In genomic region chr9:19184144-19184917, GRCh38 we compare ENCODE assay signal across 8 cellular contexts. TPM values are rescaled to one million over a fixed set of nuclear protein-coding genes. Genes with fewer than 3 reads are reported as not detected.
DNase-seq lines count a peak whose midpoint lies in the region; ATAC-seq and TF ChIP-seq lines count a peak whose summit lies in the region.

No MANE protein-coding gene starts in this region.

- peak overlapping the region; percentile 83 to 85 for H3K27ac ChIP-seq in ovary
- peak overlapping the region; percentile 73 to 91 for H3K27ac ChIP-seq in testis

- ATAC-seq in GM18867 (IDR thresholded peaks at IDR 0.05; ENCODE audit: unreplicated experiment) (peak; percentile 99), HG03025 (IDR thresholded peaks at IDR 0.05; ENCODE audit: low FRiP score, unreplicated experiment) (peak; percentile 97)

- intact Hi-C loops in ovary (cut with DNase I) (no loop called here), testis (cut with DNase I; ENCODE audit: low total_unique reads) (no loop called here)

- TF ChIP-seq CTCF in fibroblast of villous mesenchyme (IDR thresholded peaks at IDR 0.05; ENCODE audit: insufficient read depth, low read depth, low read length) (no peak), ovary (IDR thresholded peaks at IDR 0.05) (no peak), testis (IDR thresholded peaks at IDR 0.05) (no peak)

- 5 to 7% (median 5%) methylated on average over 7 of the region's 7 CpGs for whole genome bisulfite sequencing in ovary, 3 donors
- WGBS in testis, 2 donors = 45 to 46% methylated on average over 7 of the region's 7 CpGs

- peaks cover 9% of the 10 kb centered on the region for H3K4me1 ChIP-seq in ovary (ENCODE audit: insufficient read depth)
- H3K4me1 ChIP-seq in testis = peaks cover 25% of the 10 kb centered on the region

- TF ChIP-seq POLR2A in ovary (IDR thresholded peaks at IDR 0.05) = no peak
- no peak for TF ChIP-seq POLR2A in testis (IDR thresholded peaks at IDR 0.05)

- H3K4me3 ChIP-seq in fibroblast of villous mesenchyme (ENCODE audit: low read depth, low read length) = no peak overlapping the region
- no peak overlapping the region for H3K4me3 ChIP-seq in ovary
- H3K4me3 ChIP-seq in testis = no peak overlapping the region

- no peaks in the 10 kb centered on the region for H3K27me3 ChIP-seq in ovary
- H3K27me3 ChIP-seq in testis = no peaks in the 10 kb centered on the region

- DNase-seq in RPMI7951 (ENCODE audit: low read depth) (peak; percentile 89), fibroblast of villous mesenchyme (ENCODE audit: low read depth) (peak; percentile 94), ovary (peak; percentile 54 to 84 (median 70)), testis (peak; percentile 85), NCI-H1105 (lab: John Stamatoyannopoulos, UW) (no peak)
- peak; percentile 75 for DNase-seq in activated effector memory CD4-positive, alpha-beta T cell treated with Interleukin-2 at 50 U/mL for 16 hours

- peak; percentile 49 for TF ChIP-seq EP300 in ovary (IDR thresholded peaks at IDR 0.05)

- H3K36me3 ChIP-seq in ovary (no peaks in the 10 kb centered on the region), testis (ENCODE audit: low read depth, missing control alignments) (no peaks in the 10 kb centered on the region)

- no peaks in the 10 kb centered on the region for H3K9me3 ChIP-seq in ovary
- H3K9me3 ChIP-seq in testis = no peaks in the 10 kb centered on the region

RNA-seq across cellular contexts. Expression of gene DENND4C, which starts 46.2 kb away (rescaled TPM):
- 33.5 and 65.4 TPM in 2 replicates for total RNA-seq in RPMI7951 (2014; rRNA removed; shearing (Covaris generic))
- total RNA-seq in fibroblast of villous mesenchyme = 54.1 and 70.0 TPM in 2 replicates
- total RNA-seq in ovary = 10 to 100 TPM; 52.6 to 83.9 (median 60.5) TPM
- polyA plus RNA-seq in ovary = 10 to 100 TPM; 18.7 to 26.5 TPM
- 100 to 1,000 TPM; 126 to 136 TPM for total RNA-seq in testis
- polyA plus RNA-seq in testis (ENCODE audit: insufficient read depth, low read depth, low replicate concordance) = 28.8 TPM

RNA-seq across cellular contexts. Expression of gene PLIN2, which starts 57.0 kb away (rescaled TPM):
- 96.3 and 116 TPM in 2 replicates for total RNA-seq in RPMI7951 (2014; rRNA removed; shearing (Covaris generic))
- total RNA-seq in fibroblast of villous mesenchyme (90.2 and 119 TPM in 2 replicates), ovary (100 to 1,000 TPM in 3 of 7 donors, 10 to 100 TPM in 4; 33.3 to 138 (median 77.4) TPM), testis (100 to 1,000 TPM; 119 to 136 TPM)
- polyA plus RNA-seq in ovary (100 to 1,000 TPM in 1 of 2 donors, 10 to 100 TPM in 1; 41.0 to 110 TPM), testis (ENCODE audit: insufficient read depth, low read depth, low replicate concordance) (52.3 TPM)
